Comparison of ENCODE assay signal across 2 cellular contexts in genomic region chr6:11784341-11784740, GRCh38.
A peak's percentile ranks its signal among the peaks of the same experiment; 100 is the strongest.
TF ChIP-seq lines count a peak whose summit lies in the region.

No MANE protein-coding gene starts in this region.

TF ChIP-seq in liver, 16 proteins besides CTCF, POLR2A, EP300 and RAD21:
- peak; percentile 30 for TF ChIP-seq FOXA1 (IDR thresholded peaks at IDR 0.05)
- TF ChIP-seq, protein P1, sequence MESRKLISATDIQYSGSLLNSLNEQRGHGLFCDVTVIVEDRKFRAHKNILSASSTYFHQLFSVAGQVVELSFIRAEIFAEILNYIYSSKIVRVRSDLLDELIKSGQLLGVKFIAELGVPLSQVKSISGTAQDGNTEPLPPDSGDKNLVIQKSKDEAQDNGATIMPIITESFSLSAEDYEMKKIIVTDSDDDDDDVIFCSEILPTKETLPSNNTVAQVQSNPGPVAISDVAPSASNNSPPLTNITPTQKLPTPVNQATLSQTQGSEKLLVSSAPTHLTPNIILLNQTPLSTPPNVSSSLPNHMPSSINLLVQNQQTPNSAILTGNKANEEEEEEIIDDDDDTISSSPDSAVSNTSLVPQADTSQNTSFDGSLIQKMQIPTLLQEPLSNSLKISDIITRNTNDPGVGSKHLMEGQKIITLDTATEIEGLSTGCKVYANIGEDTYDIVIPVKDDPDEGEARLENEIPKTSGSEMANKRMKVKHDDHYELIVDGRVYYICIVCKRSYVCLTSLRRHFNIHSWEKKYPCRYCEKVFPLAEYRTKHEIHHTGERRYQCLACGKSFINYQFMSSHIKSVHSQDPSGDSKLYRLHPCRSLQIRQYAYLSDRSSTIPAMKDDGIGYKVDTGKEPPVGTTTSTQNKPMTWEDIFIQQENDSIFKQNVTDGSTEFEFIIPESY (IDR thresholded peaks at IDR 0.05) = no peak
- peak; percentile 63 for TF ChIP-seq FOXA2 (IDR thresholded peaks at IDR 0.05)

TF ChIP-seq in HepG2, 621 proteins besides CTCF, POLR2A, EP300 and RAD21:
- TF ChIP-seq SRSF4 (IDR thresholded peaks at IDR 0.05; ENCODE audit: low read depth, low read length, poor library complexity, severe bottlenecking) = no peak
- no peak for TF ChIP-seq MEIS1 (CRISPR knock-in tag; IDR thresholded peaks at IDR 0.05; ENCODE audit: borderline replicate concordance)
